Comparison of ENCODE assay signal across 7 cellular contexts in the genomic region with DNA sequence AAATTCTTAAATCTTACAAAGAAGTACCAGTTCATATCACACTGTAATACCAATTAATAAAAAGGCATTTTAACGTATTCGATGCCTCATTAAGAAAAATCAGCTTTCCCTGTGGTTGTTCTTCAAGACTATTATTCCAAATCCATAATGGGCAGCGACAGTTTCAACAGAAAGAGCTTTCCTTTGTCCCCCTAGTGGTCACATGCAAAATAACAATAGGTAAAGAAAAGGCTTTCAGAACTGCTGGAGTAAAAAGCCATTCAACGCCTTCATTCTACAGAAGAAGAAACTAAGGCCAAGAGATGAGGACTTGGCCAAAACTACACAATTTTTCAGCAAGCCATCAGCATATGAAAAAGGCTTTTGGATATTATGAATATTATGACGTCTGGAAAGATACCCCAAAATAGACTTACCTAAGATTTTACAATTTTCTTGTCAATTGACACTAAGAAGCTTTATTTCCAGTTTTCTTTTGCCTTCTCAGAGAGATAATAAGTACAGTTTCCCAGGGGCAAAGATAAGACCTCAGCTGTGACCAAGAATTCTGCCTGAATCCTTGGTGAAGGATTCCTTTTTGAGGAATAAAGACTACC. TPM values are rescaled to one million over a fixed set of nuclear protein-coding genes. Genes with fewer than 3 reads are reported as not detected.
A peak's percentile ranks its signal among the peaks of the same experiment; 100 is the strongest.
DNase-seq lines count a peak whose midpoint lies in the region; TF ChIP-seq lines count a peak whose summit lies in the region.

No MANE protein-coding gene starts in this region.

- H3K9me3 ChIP-seq in testis = no peaks in the 10 kb centered on the region

- TF ChIP-seq POLR2A in testis (IDR thresholded peaks at IDR 0.05) = no peak

- in situ Hi-C loops in KBM-7 (cut with MboI; ENCODE audit: low pct_unique_long_range_greater_than_20kb, low sequenced_read_pairs) = no loop called here

- no peaks in the 10 kb centered on the region for H3K36me3 ChIP-seq in testis (ENCODE audit: low read depth, missing control alignments)

- H3K27me3 ChIP-seq in testis = no peaks in the 10 kb centered on the region

- H3K27ac ChIP-seq in testis = no peak overlapping the region

- TF ChIP-seq CTCF in GM12864 (IDR thresholded peaks at IDR 0.05; ENCODE audit: low read depth, low read length, missing control alignments) = peak; percentile 78
- TF ChIP-seq CTCF in foreskin fibroblast (IDR thresholded peaks at IDR 0.05; ENCODE audit: low read depth, low read length) = peak; percentile 73
- TF ChIP-seq CTCF in testis (IDR thresholded peaks at IDR 0.05) = peak; percentile 34 to 92 (median 53)

- 23 to 33% methylated on average over 5 of the region's 5 CpGs for WGBS in testis, 2 donors

- H3K4me1 ChIP-seq in testis = no peaks in the 10 kb centered on the region

- no peak for DNase-seq in GM12864 (ENCODE audit: low read depth)
- DNase-seq in KBM-7 = peak; percentile 32
- peak; percentile 75 for DNase-seq in SHP77 treated with DMSO at 0.1 percent for 48 hours (lab: John Stamatoyannopoulos, UW)
- DNase-seq in foreskin fibroblast = peak; percentile 8 to 51
- no peak for DNase-seq in testis
- DNase-seq in NCI-H774 (lab: John Stamatoyannopoulos, UW) = no peak
- DNase-seq in T-helper 9 cell = no peak

- intact Hi-C loops in testis (cut with DNase I; ENCODE audit: low total_unique reads) = no loop called here

- H3K4me3 ChIP-seq in GM12864 (ENCODE audit: low read depth, low read length) (no peak overlapping the region), foreskin fibroblast (ENCODE audit: low read depth in 1 of 2, low read length in 2 of 2) (no peak overlapping the region), testis (no peak overlapping the region)

RNA-seq across cellular contexts. Expression of a gene that starts 6.7 kb away (rescaled TPM):
- total RNA-seq in testis = under 1 TPM; 0.68 to 0.87 TPM
- polyA plus RNA-seq in testis (ENCODE audit: insufficient read depth, low read depth, low replicate concordance) = 3.6 TPM

Comparison
In these comparisons a context has a peak if more than half of its experiments do, and no peak if none do; other contexts are left out.
1. DNase-seq: peak in KBM-7 (single experiment), SHP77 treated with DMSO at 0.1 percent for 48 hours (single experiment) and foreskin fibroblast (2 of 2); none in GM12864 (single experiment), testis (single experiment), NCI-H774 (single experiment) and T-helper 9 cell (single experiment).
2. Peak in every context shown above with its lines, with median percentiles within 50 percentile points of each other: CTCF ChIP-seq.